In the genomic region with DNA sequence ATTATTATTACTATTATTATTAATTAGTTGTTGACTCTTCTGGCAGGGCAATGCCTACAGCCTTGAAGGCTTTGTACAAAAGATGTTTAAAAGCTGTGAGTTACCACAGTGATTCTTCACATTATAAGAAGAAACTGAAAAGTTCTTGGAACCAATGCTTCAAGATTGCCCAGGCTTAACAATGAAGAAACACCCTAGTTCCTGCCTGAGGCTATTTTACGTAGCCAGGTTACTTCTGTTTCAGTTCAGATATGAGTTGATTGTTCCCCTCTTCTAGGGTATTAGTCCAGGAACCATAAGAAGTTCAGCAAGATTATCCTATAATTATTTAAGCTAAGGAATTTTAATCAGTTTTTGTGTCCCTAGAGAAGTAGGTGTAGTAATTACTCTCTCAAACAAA, we compare ENCODE assay signal across 26 cellular contexts.
"Had no signal": no experiment of that assay in that cellular context is flagged by ENCODE, and none has a peak within 500 bp of the region (broad histone marks: within the 10 kb centered on the region; RNA-seq: fewer than 3 reads in every experiment).

No MANE protein-coding gene starts in this region.

- FAIRE-seq: small intestine had no signal

- H3K4me3 ChIP-seq: neural progenitor cell, ovary, psoas muscle, right lobe of liver, sigmoid colon, thoracic aorta, thyroid gland, tibial nerve, upper lobe of left lung, vagina had no signal

- ATAC-seq: natural killer cell; psoas muscle; right cardiac atrium; right lobe of liver; stimulated activated memory B cell treated with anti-CD40 and anti-IgM and Interleukin-4, amounts not matched to agents 10 μg/mL and 1 μg/mL and 100 μg/mL, for 72 hours; stimulated activated naive CD8-positive, alpha-beta T cell treated with anti-CD3 and anti-CD28 coated beads, Interleukin-15, amount 100 ng/mL, for 72 hours; stimulated activated naive CD8-positive, alpha-beta T cell treated with anti-CD3 and anti-CD28 coated beads, Interleukin-15, Interleukin-2, amounts not matched to agents 100 U/mL and 50 U/mL, for 24 hours had no signal

- DNase-seq: natural killer cell; occipital lobe; ovary; posterior cingulate gyrus; psoas muscle; right cardiac atrium; right lobe of liver; sigmoid colon; stimulated activated CD4-positive, alpha-beta T cell treated with anti-CD3 and anti-CD28 coated beads, Interleukin-15, amount 100 ng/mL, for 24 hours; stimulated activated CD4-positive, alpha-beta T cell treated with anti-CD3 and anti-CD28 coated beads, Interleukin-2, amount 100 ng/mL, for 24 hours; stimulated activated CD4-positive, alpha-beta T cell treated with anti-CD3 and anti-CD28 coated beads, Interleukin-2, amount 100 ng/mL, for 48 hours; stimulated activated CD4-positive, alpha-beta T cell treated with anti-CD3 and anti-CD28 coated beads, Interleukin-4, amount 100 ng/mL, for 4 hours; stimulated activated CD8-positive, alpha-beta memory T cell treated with anti-CD3 and anti-CD28 coated beads, Interleukin-4, amount 100 ng/mL, for 48 hours; stimulated activated naive CD4-positive, alpha-beta T cell; stimulated activated naive CD8-positive, alpha-beta T cell treated with anti-CD3 and anti-CD28 coated beads, Interleukin-15, amount 100 ng/mL, for 72 hours; stimulated activated naive CD8-positive, alpha-beta T cell treated with anti-CD3 and anti-CD28 coated beads, Interleukin-15, Interleukin-2, amounts not matched to agents 100 U/mL and 50 U/mL, for 24 hours; substantia nigra; thyroid gland; trophoblast cell; upper lobe of left lung had no signal
